ENCODE assay signal across 8 cellular contexts in genomic region chr6:106084973-106085686, GRCh38. TPM values are rescaled to one million over a fixed set of nuclear protein-coding genes. Genes with fewer than 3 reads are reported as not detected.
DNase-seq lines count a peak whose midpoint lies in the region; ATAC-seq, FAIRE-seq and TF ChIP-seq lines count a peak whose summit lies in the region.

No MANE protein-coding gene starts in this region.

- intact Hi-C loops in HepG2 (cut with micrococcal nuclease; ENCODE audit: unreplicated experiment) = no loop called here

- H3K79me2 ChIP-seq in HepG2 (ENCODE audit: insufficient read depth, low read length) = no peaks in the 10 kb centered on the region

- in situ Hi-C loops in astrocyte of the spinal cord (cut with HindIII; ENCODE audit: low sequenced_read_pairs) = no loop called here
- in situ Hi-C loops in HepG2 (cut with HindIII; ENCODE audit: extremely low pct_ligation_motif_present, low pct_unique_long_range_greater_than_20kb) = no loop called here

- TF ChIP-seq CTCF in AG09309 (IDR thresholded peaks at IDR 0.05; ENCODE audit: control insufficient read depth, insufficient read depth, low read depth, low read length, missing control alignments) (no peak), HL-60 (IDR thresholded peaks at IDR 0.05; ENCODE audit: insufficient read depth, low read length) (no peak), astrocyte of the spinal cord (IDR thresholded peaks at IDR 0.05; ENCODE audit: low read depth, low read length) (no peak), HepG2 (CRISPR knock-in tag; IDR thresholded peaks at IDR 0.05) (no peak)

- TF ChIP-seq RAD21 in HepG2 (CRISPR knock-in tag; IDR thresholded peaks at IDR 0.05) = no peak

- H3K4me1 ChIP-seq in HepG2 (ENCODE audit: insufficient read depth, low read length) = peaks cover 10% of the 10 kb centered on the region

- no peaks in the 10 kb centered on the region for H4K20me1 ChIP-seq in HepG2 (ENCODE audit: insufficient read depth, low read length)

- H3K27ac ChIP-seq in HL-60 (replicated peaks) = peak overlapping the region; percentile 70
- H3K27ac ChIP-seq in HepG2 (ENCODE audit: extremely low read length, insufficient read depth, low read length) = no peak overlapping the region
- H3K27ac ChIP-seq in substantia nigra (ENCODE audit: low read depth, low read length, poor library complexity, severe bottlenecking) = no peak overlapping the region

- peak overlapping the region; percentile 74 for H3K4me3 ChIP-seq in AG09309 (ENCODE audit: control insufficient read depth, low read depth, low read length)
- H3K4me3 ChIP-seq in HL-60 (replicated peaks; ENCODE audit: insufficient read depth, low read length) = no peak overlapping the region
- H3K4me3 ChIP-seq in astrocyte of the spinal cord (ENCODE audit: low read depth, low read length) = peak overlapping the region; percentile 67
- no peak overlapping the region for H3K4me3 ChIP-seq in HepG2 (replicated peaks in 1 of 3; ENCODE audit: insufficient read depth in 1 of 3, low read depth in 2 of 3, low read length in 3 of 3)

- H3K27me3 ChIP-seq in HL-60 (ENCODE audit: insufficient read depth, poor library complexity, severe bottlenecking) (no peaks in the 10 kb centered on the region), HepG2 (ENCODE audit: control insufficient read depth in 1 of 2, insufficient read depth in 2 of 2, low read length in 2 of 2) (peaks cover 5 to 57% of the 10 kb centered on the region in 2 experiments)

- TF ChIP-seq POLR2A in HepG2 (IDR thresholded peaks at IDR 0.05; ENCODE audit: insufficient read depth in 1 of 2, low read depth in 2 of 2, low read length in 2 of 2) = no peak

- POLR2A ChIA-PET in HepG2 (lab: Yijun Ruan, JAX) = no interaction called here

- H3K9ac ChIP-seq in HepG2 (ENCODE audit: insufficient read depth, low read depth, low read length) = no peak overlapping the region

- DNase-seq in AG09309 (ENCODE audit: low read depth) (no peak), HL-60 (ENCODE audit: low read depth in 1 of 2, low spot score in 1 of 2) (no peak), astrocyte of the spinal cord (ENCODE audit: low read depth, low spot score) (peak; percentile 43), HepG2 (ENCODE audit: low spot score) (no peak), substantia nigra (lab: John Stamatoyannopoulos, UW) (no peak), medulla oblongata (ENCODE audit: extremely low spot score) (no peak), NCI-H146 treated with DMSO at 0.1 percent for 48 hours (lab: John Stamatoyannopoulos, UW; ENCODE audit: unreplicated experiment) (no peak)
- no peak for DNase-seq in activated CD4-positive, alpha-beta T cell treated with anti-CD3 and anti-CD28 coated beads for 4 hours

- no peak for TF ChIP-seq EP300 in HepG2 (IDR thresholded peaks at IDR 0.05; ENCODE audit: low read depth in 2 of 2, low read length in 2 of 2)
- no peak for TF ChIP-seq EP300 in HepG2 (CRISPR knock-in tag; IDR thresholded peaks at IDR 0.05; ENCODE audit: borderline replicate concordance)

- H3K4me2 ChIP-seq in HepG2 (ENCODE audit: low read depth, low read length) = no peak overlapping the region

- no peaks in the 10 kb centered on the region for H3K9me3 ChIP-seq in HepG2 (ENCODE audit: low read length)

- CTCF ChIA-PET in HepG2 (lab: Yijun Ruan, JAX; ENCODE audit: low intra/inter-chr PET ratio, low total read pairs) = no interaction called here

- BruUV-seq in HepG2 (replicated peaks; lab: Mats Ljungman, UMichigan) = no TSS peak

- H2AFZ ChIP-seq in HepG2 (ENCODE audit: low read length) = no peak overlapping the region

- no peaks in the 10 kb centered on the region for H3K36me3 ChIP-seq in HepG2 (replicated peaks in 1 of 2; ENCODE audit: control insufficient read depth in 1 of 2, insufficient read depth in 2 of 2, low read length in 2 of 2)

- FAIRE-seq in HepG2 (lab: Jason Lieb, UNC) = no peak

- ATAC-seq in HepG2 = peak; percentile 51; the same call in 1 of the 3 replicates

- 5% methylated on average over 7 of the region's 7 CpGs for WGBS in HepG2 (ENCODE audit: low lambda C conversion rate)

TF ChIP-seq in HepG2, 621 proteins besides CTCF, POLR2A, EP300 and RAD21:
- TF ChIP-seq ZNF256 (CRISPR knock-in tag; conservative IDR thresholded peaks at IDR 0.05) (no peak), ZNF101 (CRISPR knock-in tag; IDR thresholded peaks at IDR 0.05; ENCODE audit: borderline replicate concordance, low read depth) (no peak), CENPBD1 (CRISPR knock-in tag; IDR thresholded peaks at IDR 0.05; ENCODE audit: borderline replicate concordance, low read depth) (no peak), ZNF792 (CRISPR knock-in tag; IDR thresholded peaks at IDR 0.05) (no peak)

RNA-seq across cellular contexts. Expression of gene PRDM1, which starts 1.0 kb away (rescaled TPM):
- total RNA-seq in HepG2 (2016; rRNA removed; fragmentation: Illumina TruSeq; extraction: Trizol) = not detected in 2 replicates
- not detected in 2 replicates for total RNA-seq in HepG2 (2016; cell fraction: cytosol; rRNA removed; fragmentation: Illumina TruSeq; extraction: Trizol; ENCODE audit: low read depth)
- total RNA-seq in HepG2 (2016; cell fraction: insoluble cytoplasmic fraction; rRNA removed; fragmentation: Illumina TruSeq; extraction: Trizol) = not detected in 2 replicates
- total RNA-seq in HepG2 (2016; cell fraction: membrane; rRNA removed; fragmentation: Illumina TruSeq; extraction: Trizol) = not detected in 2 replicates
- not detected in 2 replicates for total RNA-seq in HepG2 (2016; cell fraction: nucleus; rRNA removed; fragmentation: Illumina TruSeq; extraction: Trizol)
- polyA plus RNA-seq in HepG2 (2011; rRNA removed) = 0.03 and 0.13 TPM in 2 replicates
- polyA plus RNA-seq in HepG2 (2011; cell fraction: cytosol; rRNA removed) = not detected in 2 replicates
- not detected in 2 replicates for polyA plus RNA-seq in HepG2 (2011; cell fraction: nucleus; rRNA removed)
- polyA plus RNA-seq in HepG2 (2012) = 0.20 TPM in 1 of 2 replicates, not detected in the other
- polyA plus RNA-seq in HepG2 (2016; cell fraction: cytosol; fragmentation: Illumina TruSeq; extraction: Trizol; ENCODE audit: low read depth) = not detected in 2 replicates
- not detected in 2 replicates for polyA plus RNA-seq in HepG2 (2016; cell fraction: insoluble cytoplasmic fraction; fragmentation: Illumina TruSeq; extraction: Trizol; ENCODE audit: low read depth)
- polyA plus RNA-seq in HepG2 (2016; cell fraction: membrane; fragmentation: Illumina TruSeq; extraction: Trizol; ENCODE audit: low read depth) = not detected in 2 replicates
- polyA plus RNA-seq in HepG2 (2016; cell fraction: nucleus; fragmentation: Illumina TruSeq; extraction: Trizol; ENCODE audit: insufficient read depth, low read depth) = not detected in 2 replicates
- polyA minus RNA-seq in HepG2 (2011; rRNA and poly(A)+ RNA removed; ENCODE audit: low replicate concordance) = 4.0 TPM in 1 of 2 replicates, not detected in the other
- polyA minus RNA-seq in HepG2 (2011; cell fraction: cytosol; rRNA and poly(A)+ RNA removed) = not detected in 2 replicates
- not detected in 2 replicates for polyA minus RNA-seq in HepG2 (2011; cell fraction: nucleus; rRNA and poly(A)+ RNA removed)

Comparison
In these comparisons a context has a peak if more than half of its experiments do, and no peak if none do; other contexts are left out.
1. H3K4me3 ChIP-seq: peak in AG09309 (single experiment) and astrocyte of the spinal cord (single experiment); none in HL-60 (single experiment) and HepG2 (0 of 3).